ENCODE assay signal across 9 cellular contexts in genomic region chr4:20252656-20253271, GRCh38. TPM values are rescaled to one million over a fixed set of nuclear protein-coding genes. Genes with fewer than 3 reads are reported as not detected.
DNase-seq lines count a peak whose midpoint lies in the region; ATAC-seq, FAIRE-seq and TF ChIP-seq lines count a peak whose summit lies in the region.
"Had no signal": no experiment of that assay in that cellular context is flagged by ENCODE, and none has a peak within 500 bp of the region (broad histone marks: within the 10 kb centered on the region; RNA-seq: fewer than 3 reads in every experiment).

No MANE protein-coding gene starts in this region.

- intact Hi-C loops in endothelial cell of umbilical vein (cut with micrococcal nuclease): loop anchor here (2.0 to 5.0 kb wide), 4 partner anchors 170 to 514 kb away; no protein-coding TSS in a partner anchor

- ATAC-seq in HG02678 (IDR thresholded peaks at IDR 0.05; ENCODE audit: unreplicated experiment) (no peak), GM21423 (IDR thresholded peaks at IDR 0.05; ENCODE audit: unreplicated experiment) (no peak)

- H3K4me1 Mint-ChIP-seq in nephron: peaks cover 32% of the 10 kb centered on the region

- no peaks in the 10 kb centered on the region for H4K20me1 ChIP-seq in endothelial cell of umbilical vein (replicated peaks; ENCODE audit: control insufficient read depth, extremely low read depth, insufficient read depth, low read length)

- H3K9ac ChIP-seq in endothelial cell of umbilical vein (replicated peaks; ENCODE audit: extremely low read depth, insufficient read depth, low read length): peak overlapping the region; percentile 76

- no peak for FAIRE-seq in endothelial cell of umbilical vein (lab: Jason Lieb, UNC)

- peaks cover 6% of the 10 kb centered on the region for H3K36me3 Mint-ChIP-seq in nephron (ENCODE audit: low read depth)

- POLR2A ChIA-PET in endothelial cell of umbilical vein (lab: Charles Lee): interaction anchor here (1.2 kb wide), 2 partner anchors 22 to 476 kb away, joined by 3 to 5 read pairs; no protein-coding TSS in a partner anchor

- no peaks in the 10 kb centered on the region for H3K36me3 ChIP-seq in endothelial cell of umbilical vein (ENCODE audit: control insufficient read depth in 2 of 2, extremely low read depth in 1 of 2, insufficient read depth in 2 of 2, low read length in 2 of 2)

- TF ChIP-seq CTCF in endothelial cell of umbilical vein (IDR thresholded peaks at IDR 0.05; ENCODE audit: extremely low read depth in 1 of 2, insufficient read depth in 1 of 2, low read depth in 1 of 2, low read length in 2 of 2): no peak
- no peak for TF ChIP-seq CTCF in nephron (IDR thresholded peaks at IDR 0.05; ENCODE audit: unreplicated experiment in 3 of 3)

- CTCF ChIA-PET in endothelial cell of umbilical vein (lab: Charles Lee): interaction anchor here (1.3 to 3.8 kb wide), 3 partner anchors 36 to 743 kb away, joined by 3 to 19 read pairs (median 3); no protein-coding TSS in a partner anchor

- no peaks in the 10 kb centered on the region for H3K9me1 ChIP-seq in endothelial cell of umbilical vein (replicated peaks; ENCODE audit: control insufficient read depth, extremely low read depth, insufficient read depth, low read length)

- no peaks in the 10 kb centered on the region for H3K27me3 ChIP-seq in endothelial cell of umbilical vein (ENCODE audit: control insufficient read depth in 2 of 2, insufficient read depth in 2 of 2, low read length in 2 of 2)

- dilution Hi-C loops in endothelial cell of umbilical vein (cut with MboI; ENCODE audit: extremely low pct_ligation_motif_present, low sequenced_read_pairs): no loop called here

- H3K27ac Mint-ChIP-seq in nephron: peak overlapping the region; percentile 61 to 88 (median 76)

- peak overlapping the region; percentile 73 for H3K4me2 ChIP-seq in endothelial cell of umbilical vein (ENCODE audit: insufficient read depth, low read length)

- H3K9me3 ChIP-seq in endothelial cell of umbilical vein (replicated peaks; ENCODE audit: control insufficient read depth, insufficient read depth, low read length): no peaks in the 10 kb centered on the region

- no peak overlapping the region for H3K27ac ChIP-seq in endothelial cell of umbilical vein (ENCODE audit: insufficient read depth, low read depth, low read length)

- H3K79me2 ChIP-seq in endothelial cell of umbilical vein (ENCODE audit: control insufficient read depth, insufficient read depth, low read length): peaks cover 29% of the 10 kb centered on the region

- peak; percentile 12 to 60 for DNase-seq in NCI-H187 (lab: John Stamatoyannopoulos, UW)
- no peak for DNase-seq in NCI-H187 treated with DMSO at 0.1 percent for 48 hours (lab: John Stamatoyannopoulos, UW)
- DNase-seq in NCI-H526 treated with DMSO at 0.1 percent for 48 hours (lab: John Stamatoyannopoulos, UW): peak; percentile 57
- DNase-seq in endothelial cell of umbilical vein (ENCODE audit: low read depth, low spot score): peak; percentile 45
- no peak for DNase-seq in stimulated activated CD8-positive, alpha-beta memory T cell treated with anti-CD3 and anti-CD28 coated beads, Interleukin-4, amount 100 ng/mL, for 48 hours

- H3K4me1 ChIP-seq in endothelial cell of umbilical vein (ENCODE audit: control insufficient read depth, extremely low read depth, insufficient read depth, low read length): peaks cover 36% of the 10 kb centered on the region

- H3K9me3 Mint-ChIP-seq in nephron: no peaks in the 10 kb centered on the region

- H3K4me3 ChIP-seq in endothelial cell of umbilical vein (replicated peaks in 1 of 3; ENCODE audit: insufficient read depth in 1 of 3, low read depth in 1 of 3, low read length in 3 of 3): peak overlapping the region; percentile 69 to 80 (median 79)

- BruUV-seq in endothelial cell of umbilical vein (replicated peaks; lab: Mats Ljungman, UMichigan): TSS peak; percentile 24

- H2AFZ ChIP-seq in endothelial cell of umbilical vein (ENCODE audit: low read depth, low read length): peak overlapping the region; percentile 97

- TF ChIP-seq POLR2A in endothelial cell of umbilical vein (IDR thresholded peaks at IDR 0.05; ENCODE audit: low read depth, low read length): no peak

- peaks cover 39% of the 10 kb centered on the region for H3K27me3 Mint-ChIP-seq in nephron (ENCODE audit: low read depth)

- peak overlapping the region; percentile 94 to 98 (median 97) for H3K4me3 Mint-ChIP-seq in nephron

TF ChIP-seq in endothelial cell of umbilical vein, 7 proteins besides CTCF, POLR2A, EP300 and RAD21:
- TF ChIP-seq MYC (IDR thresholded peaks at IDR 0.05; ENCODE audit: low read depth, low read length) (no peak), POLR2AphosphoS5 (IDR thresholded peaks at IDR 0.05; ENCODE audit: insufficient read depth, low read depth, low read length) (no peak), JUN (IDR thresholded peaks at IDR 0.05; ENCODE audit: borderline replicate concordance, insufficient read depth, insufficient read length, low read depth) (no peak), FOS (IDR thresholded peaks at IDR 0.05; ENCODE audit: borderline replicate concordance, insufficient read depth, low read length) (no peak), EZH2 (IDR thresholded peaks at IDR 0.05; ENCODE audit: borderline replicate concordance, low read depth, low read length, severe bottlenecking) (no peak), MAX (IDR thresholded peaks at IDR 0.05; ENCODE audit: insufficient read depth, insufficient read length) (no peak), GATA2 (IDR thresholded peaks at IDR 0.05; ENCODE audit: insufficient read depth, insufficient read length, low read depth, low read length) (no peak)
TF ChIP-seq in endothelial cell of umbilical vein: peak in this region for 0.

RNA-seq across cellular contexts. Expression of gene SLIT2, which starts 1.1 kb away (rescaled TPM):
- 22.2 and 28.2 TPM in 2 replicates for total RNA-seq in endothelial cell of umbilical vein
- 7.7 and 9.3 TPM in 2 replicates for polyA plus RNA-seq in endothelial cell of umbilical vein
- 9.7 and 11.0 TPM in 2 replicates for polyA plus RNA-seq in endothelial cell of umbilical vein (2011; cell fraction: cytosol; rRNA removed)
- polyA plus RNA-seq in endothelial cell of umbilical vein (2011; cell fraction: nucleus; rRNA removed): 17.3 and 23.1 TPM in 2 replicates
- polyA plus RNA-seq in endothelial cell of umbilical vein (2012): 23.4 and 30.0 TPM in 2 replicates
- 30.9 and 37.5 TPM in 2 replicates for polyA minus RNA-seq in endothelial cell of umbilical vein
- polyA minus RNA-seq in endothelial cell of umbilical vein (2011; cell fraction: cytosol; rRNA and poly(A)+ RNA removed): 1.6 TPM
- polyA minus RNA-seq in endothelial cell of umbilical vein (2011; cell fraction: nucleus; rRNA and poly(A)+ RNA removed): 66.6 and 75.1 TPM in 2 replicates
- total RNA-seq: activated CD8-positive, alpha-beta memory T cell treated with anti-CD3 and anti-CD28 coated beads for 36 hours had no signal

Comparison
In these comparisons a context has a peak if more than half of its experiments do, and no peak if none do; other contexts are left out.
1. DNase-seq: peak in NCI-H187 (2 of 2), NCI-H526 treated with DMSO at 0.1 percent for 48 hours (single experiment) and endothelial cell of umbilical vein (single experiment); none in NCI-H187 treated with DMSO at 0.1 percent for 48 hours (single experiment) and stimulated activated CD8-positive, alpha-beta memory T cell treated with anti-CD3 and anti-CD28 coated beads, Interleukin-4, amount 100 ng/mL, for 48 hours (single experiment).